In genomic region chr1:116630057-116630456, GRCh38 we compare ENCODE assay signal across 8 cellular contexts. TPM values are rescaled to one million over a fixed set of nuclear protein-coding genes. Genes with fewer than 3 reads are reported as not detected.
DNase-seq lines count a peak whose midpoint lies in the region; ATAC-seq, FAIRE-seq and TF ChIP-seq lines count a peak whose summit lies in the region.
"Not testable (repeated sequence)": the region's sequence is repeated elsewhere in the genome, so short reads cannot be mapped to it uniquely, and the experiment has no call there.

No MANE protein-coding gene starts in this region.

- H3K9me2 ChIP-seq in OCI-LY1 (ENCODE audit: low read depth, low read length) = not testable (repeated sequence)

- not testable (repeated sequence) for H3K4me3 ChIP-seq in GM12865 (ENCODE audit: low read depth, low read length); HFF-Myc (replicated peaks; ENCODE audit: low read depth, low read length); OCI-LY1 (ENCODE audit: low read depth, low read length, poor library complexity, severe bottlenecking); GM12878; fibroblast of pulmonary artery (replicated peaks; ENCODE audit: low read depth, low read length)

- not testable (repeated sequence) for H3K27ac Mint-ChIP-seq in neural crest cell (ENCODE audit: unreplicated experiment); type B pancreatic cell

- BruUV-seq in GM12878 (replicated peaks; lab: Mats Ljungman, UMichigan) = not testable (repeated sequence)

- not testable (repeated sequence) for H3K36me3 Mint-ChIP-seq in neural crest cell (ENCODE audit: low read depth)
- H3K36me3 Mint-ChIP-seq in type B pancreatic cell = peaks cover 16% of the 10 kb centered on the region

- not testable (repeated sequence) for H4K20me1 ChIP-seq in OCI-LY1 (ENCODE audit: insufficient read depth, low read length); GM12878 (ENCODE audit: control insufficient read depth, insufficient read depth)

- RAD21 ChIA-PET in GM12878 (lab: Charles Lee; ENCODE audit: unreplicated experiment) = interaction anchor here (0.8 to 1.0 kb wide), 3 partner anchors 34 to 55 kb away, joined by 4 to 5 read pairs (median 4); no protein-coding TSS in a partner anchor

- DNase-seq in GM12865 (ENCODE audit: low read depth); HFF-Myc (ENCODE audit: extremely low read depth, low read depth); GM12878 (ENCODE audit: low read depth, low spot score); fibroblast of pulmonary artery (ENCODE audit: low read depth); neural crest cell (ENCODE audit: low read depth, low spot score); type B pancreatic cell (ENCODE audit: extremely low spot score, unreplicated experiment): not testable (repeated sequence)

- H3K4me3 Mint-ChIP-seq in neural crest cell, type B pancreatic cell: not testable (repeated sequence)

- TF ChIP-seq RAD21 in GM12878 (IDR thresholded peaks at IDR 0.05; ENCODE audit: insufficient read depth, low read depth, low read length) = peak; percentile 10; the same call in 1 of the 2 replicates

- POLR2A ChIA-PET in GM12878 (lab: Charles Lee) = not testable (repeated sequence)

- H3K27ac ChIP-seq in C4-2B; OCI-LY1 (ENCODE audit: low read depth, low read length, poor library complexity, severe bottlenecking); GM12878 (ENCODE audit: control insufficient read depth, insufficient read depth): not testable (repeated sequence)

- not testable (repeated sequence) for H3K9me3 Mint-ChIP-seq in neural crest cell, type B pancreatic cell

- peaks cover 11% of the 10 kb centered on the region for H3K4me1 Mint-ChIP-seq in neural crest cell
- H3K4me1 Mint-ChIP-seq in type B pancreatic cell (ENCODE audit: unreplicated experiment) = peaks cover 62% of the 10 kb centered on the region

- H3K4me2 ChIP-seq in OCI-LY1 (ENCODE audit: low read length); GM12878 (ENCODE audit: control insufficient read depth, insufficient read depth): not testable (repeated sequence)

- H3K27me3 Mint-ChIP-seq in neural crest cell (ENCODE audit: low read depth); type B pancreatic cell: not testable (repeated sequence)

- H3K9ac ChIP-seq in OCI-LY1 (ENCODE audit: low read length); GM12878 (ENCODE audit: control insufficient read depth, insufficient read depth, low read length): not testable (repeated sequence)

- not testable (repeated sequence) for TF ChIP-seq POLR2A in GM12878 (IDR thresholded peaks at IDR 0.05; ENCODE audit: low read depth, low read length)

- in situ Hi-C loops in GM12878 (cut with MboI) = not testable (repeated sequence)

- intact Hi-C loops in GM12878 (cut with micrococcal nuclease; ENCODE audit: unreplicated experiment) = not testable (repeated sequence)

- H3K79me2 ChIP-seq in OCI-LY1 (ENCODE audit: insufficient read depth, low read length); GM12878 (ENCODE audit: control insufficient read depth, insufficient read depth, low read length): not testable (repeated sequence)

- TF ChIP-seq EP300 in GM12878 (IDR thresholded peaks at IDR 0.05; ENCODE audit: borderline replicate concordance in 1 of 2, control insufficient read depth in 1 of 2, low read depth in 2 of 2, low read length in 2 of 2) = not testable (repeated sequence)

- H3K27me3 ChIP-seq in OCI-LY1 (ENCODE audit: insufficient read depth, low read length); GM12878 (replicated peaks in 1 of 2; ENCODE audit: control insufficient read depth in 2 of 2, insufficient read depth in 2 of 2, low read length in 1 of 2): not testable (repeated sequence)

- not testable (repeated sequence) for H3F3A ChIP-seq in OCI-LY1 (ENCODE audit: insufficient read depth, low read length)

- SMC1A ChIA-PET in GM12878 (lab: Charles Lee; ENCODE audit: uncharacterized antibody, unreplicated experiment) = interaction anchor here (1.1 to 2.4 kb wide), 3 partner anchors 33 to 56 kb away, joined by 4 to 16 read pairs (median 6); no protein-coding TSS in a partner anchor

- not testable (repeated sequence) for H3K9me3 ChIP-seq in OCI-LY1 (ENCODE audit: low read length); GM12878 (replicated peaks; ENCODE audit: control insufficient read depth, insufficient read depth, low read length)

- 0% methylated on average over 1 of the region's 2 CpGs for WGBS in GM12878 (ENCODE audit: insufficient coverage, insufficient replicate concordance, low lambda C conversion rate, missing lambda C conversion rate)

- FAIRE-seq in GM12878 (lab: Jason Lieb, UNC) = not testable (repeated sequence)

- not testable (repeated sequence) for ATAC-seq in GM12878

- TF ChIP-seq CTCF in C4-2B (conservative IDR thresholded peaks at IDR 0.05) (peak; percentile 24), GM12865 (IDR thresholded peaks at IDR 0.05; ENCODE audit: insufficient read depth, low read depth, low read length, missing control alignments) (peak; percentile 18), HFF-Myc (IDR thresholded peaks at IDR 0.05; ENCODE audit: low read depth, low read length, missing control alignments) (peak; percentile 8), OCI-LY1 (IDR thresholded peaks at IDR 0.05; ENCODE audit: low read length) (peak; percentile 31; the same call in 1 of the 2 replicates), GM12878 (IDR thresholded peaks at IDR 0.05 in 2 of 3, conservative IDR thresholded peaks at IDR 0.05 in 1 of 3; ENCODE audit: control insufficient read depth in 2 of 3, extremely low read depth in 1 of 3, insufficient read depth in 1 of 3, low read depth in 3 of 3, low read length in 3 of 3) (peak; percentile 2 to 25 (median 23); a peak in 1 of 6 replicates), fibroblast of pulmonary artery (IDR thresholded peaks at IDR 0.05; ENCODE audit: low read length, missing control alignments) (peak; percentile 1), neural crest cell (conservative IDR thresholded peaks at IDR 0.05) (peak; percentile 40), type B pancreatic cell (conservative IDR thresholded peaks at IDR 0.05) (peak; percentile 53)

- not testable (repeated sequence) for H3K36me3 ChIP-seq in OCI-LY1 (ENCODE audit: insufficient read depth, low read length); GM12878 (ENCODE audit: control insufficient read depth in 2 of 2, insufficient read depth in 2 of 2, low read length in 1 of 2)

- not testable (repeated sequence) for H3K4me1 ChIP-seq in OCI-LY1 (ENCODE audit: insufficient read depth, low read length, severe bottlenecking)
- peaks cover 21% of the 10 kb centered on the region for H3K4me1 ChIP-seq in GM12878 (ENCODE audit: control insufficient read depth, insufficient read depth, low read length)

- CTCF ChIA-PET in GM12878 (lab: Yijun Ruan, JAX) = interaction anchor here (0.7 to 2.9 kb wide), 6 partner anchors 28 to 52 kb away, joined by 3 to 13 read pairs (median 4); no protein-coding TSS in a partner anchor

- H2AFZ ChIP-seq in OCI-LY1 (ENCODE audit: low read length) = not testable (repeated sequence)
- H2AFZ ChIP-seq in GM12878 (ENCODE audit: control insufficient read depth, low read depth, low read length) = peak overlapping the region; percentile 29; the same call in 1 of the 2 replicates

RNA-seq across cellular contexts. Expression of gene IGSF3, which starts 37.5 kb away (rescaled TPM):
- 36.7 and 39.8 TPM in 2 replicates for total RNA-seq in GM12878 (2013; cell fraction: nucleolus; rRNA removed)
- total RNA-seq in GM12878 (2014; rRNA removed) (16.4 and 16.5 TPM in 2 replicates), GM12878 (2014; rRNA removed; fragmentation: Illumina TruSeq; extraction: Trizol) (10.4 and 10.9 TPM in 2 replicates), GM12878 (2021) (18.0 and 20.4 TPM in 2 replicates), neural crest cell (27.2 TPM in 2 replicates), type B pancreatic cell (ENCODE audit: low replicate concordance) (42.9 and 48.4 TPM in 2 replicates)
- 0.66 TPM for polyA plus RNA-seq in GM12878 (2011; ENCODE audit: low read depth)
- polyA plus RNA-seq in GM12878 (2011; rRNA removed) (6.3 and 8.7 TPM in 2 replicates), GM12878 (2014; fragmentation: Illumina TruSeq; extraction: Trizol) (11.7 and 12.6 TPM in 2 replicates), GM12878 (2014; fragmentation: Nextera tagmentation; extraction: Ambion mirVana) (1 to 10 TPM; 1.4 to 2.3 TPM), GM12878 (2014; rRNA removed) (12.2 and 13.7 TPM in 2 replicates), GM12878 (2016; fragmentation: Nextera tagmentation; extraction: Ambion mirVana) (1 to 10 TPM; 3.4 to 5.0 TPM)
- polyA plus RNA-seq in GM12878 (2011; cell fraction: cytosol; rRNA removed) = 9.6 and 10.6 TPM in 2 replicates
- polyA plus RNA-seq in GM12878 (2011; cell fraction: nucleus; rRNA removed) = 9.5 and 11.0 TPM in 2 replicates
- polyA plus RNA-seq in GM12878 (2012) = 0.92 and 1.3 TPM in 2 replicates
- polyA minus RNA-seq in GM12878 (2011; rRNA and poly(A)+ RNA removed) = 11.1 and 21.7 TPM in 2 replicates
- polyA minus RNA-seq in GM12878 (2011; cell fraction: cytosol; rRNA and poly(A)+ RNA removed) = 4.8 and 6.0 TPM in 2 replicates
- 6.0 and 7.7 TPM in 2 replicates for polyA minus RNA-seq in GM12878 (2011; cell fraction: nucleus; rRNA and poly(A)+ RNA removed)

RNA-seq across cellular contexts. Expression of gene CD58, which starts 59.2 kb away (rescaled TPM):
- 332 and 350 TPM in 2 replicates for total RNA-seq in GM12878 (2013; cell fraction: nucleolus; rRNA removed)
- total RNA-seq in GM12878 (2014; rRNA removed) (105 and 127 TPM in 2 replicates), GM12878 (2014; rRNA removed; fragmentation: Illumina TruSeq; extraction: Trizol) (130 and 131 TPM in 2 replicates), GM12878 (2021) (67.7 and 70.4 TPM in 2 replicates), neural crest cell (7.1 and 9.0 TPM in 2 replicates), type B pancreatic cell (ENCODE audit: low replicate concordance) (7.2 and 10.7 TPM in 2 replicates)
- polyA plus RNA-seq in GM12878 (2011; ENCODE audit: low read depth) = 53.2 TPM
- polyA plus RNA-seq in GM12878 (2011; rRNA removed) (172 and 229 TPM in 2 replicates), GM12878 (2014; fragmentation: Illumina TruSeq; extraction: Trizol) (164 and 219 TPM in 2 replicates), GM12878 (2014; fragmentation: Nextera tagmentation; extraction: Ambion mirVana) (100 to 1,000 TPM; 110 to 125 TPM), GM12878 (2014; rRNA removed) (95.3 and 128 TPM in 2 replicates), GM12878 (2016; fragmentation: Nextera tagmentation; extraction: Ambion mirVana) (100 to 1,000 TPM; 241 to 252 TPM)
- polyA plus RNA-seq in GM12878 (2011; cell fraction: cytosol; rRNA removed) = 60.9 and 69.0 TPM in 2 replicates
- 101 and 112 TPM in 2 replicates for polyA plus RNA-seq in GM12878 (2011; cell fraction: nucleus; rRNA removed)
- polyA plus RNA-seq in GM12878 (2012) = 83.8 and 106 TPM in 2 replicates
- polyA minus RNA-seq in GM12878 (2011; rRNA and poly(A)+ RNA removed) = 56.7 and 124 TPM in 2 replicates
- polyA minus RNA-seq in GM12878 (2011; cell fraction: cytosol; rRNA and poly(A)+ RNA removed) = 24.1 and 29.8 TPM in 2 replicates
- 84.6 and 101 TPM in 2 replicates for polyA minus RNA-seq in GM12878 (2011; cell fraction: nucleus; rRNA and poly(A)+ RNA removed)

Comparison
In these comparisons a context has a peak if more than half of its experiments do, and no peak if none do; other contexts are left out.
1. CTCF ChIP-seq: peak in every context shown above with its lines; median percentile 53 in type B pancreatic cell; 40 in neural crest cell; 31 in OCI-LY1; 24 in C4-2B; 23 in GM12878; 18 in GM12865; 8 in HFF-Myc; 1 in fibroblast of pulmonary artery.